In the genomic region with DNA sequence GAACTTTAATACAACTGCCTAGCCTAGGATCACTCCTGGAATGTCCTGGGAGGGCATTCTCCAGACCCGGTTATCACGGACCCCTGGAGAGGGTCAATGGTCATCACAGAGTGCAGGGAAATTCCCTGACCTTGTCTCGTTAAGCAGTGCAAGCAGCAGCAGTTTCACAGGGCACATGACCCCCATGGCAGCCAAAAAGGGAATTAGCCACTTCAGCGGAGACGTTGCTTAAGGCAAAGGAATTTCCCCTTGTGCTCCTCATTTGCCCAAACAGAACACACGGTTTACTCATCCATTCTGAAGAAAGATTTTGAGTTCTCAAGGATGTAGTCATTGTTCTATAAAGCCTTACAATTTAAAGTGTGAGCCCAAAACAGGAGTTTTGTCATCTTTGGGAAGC, we compare ENCODE assay signal across 8 cellular contexts.
A peak's percentile ranks its signal among the peaks of the same experiment; 100 is the strongest.
DNase-seq lines count a peak whose midpoint lies in the region; ATAC-seq and TF ChIP-seq lines count a peak whose summit lies in the region.

No MANE protein-coding gene starts in this region.

- no peak for TF ChIP-seq POLR2A in gastroesophageal sphincter (IDR thresholded peaks at IDR 0.05)

- intact Hi-C loops in Calu3 (cut with micrococcal nuclease; ENCODE audit: unreplicated experiment) (loop anchor here (2.0 kb wide), 1 partner anchor 91 kb away; no protein-coding TSS in a partner anchor), posterior vena cava (cut with DNase I) (loop anchor here in 1 of 2 donors (10.0 kb wide), 1 partner anchor 675 kb away; no protein-coding TSS in a partner anchor)

- H3K27me3 ChIP-seq in RWPE2 (ENCODE audit: insufficient read depth, poor library complexity, severe bottlenecking) (no peaks in the 10 kb centered on the region), gastroesophageal sphincter (no peaks in the 10 kb centered on the region)

- H3K4me3 ChIP-seq in RWPE2 (ENCODE audit: severe bottlenecking): no peak overlapping the region
- H3K4me3 ChIP-seq in gastroesophageal sphincter: no peak overlapping the region

- no peaks in the 10 kb centered on the region for H3K9me3 ChIP-seq in RWPE2 (ENCODE audit: severe bottlenecking)
- H3K9me3 ChIP-seq in gastroesophageal sphincter: no peaks in the 10 kb centered on the region

- no peak overlapping the region for H3K4me3 Mint-ChIP-seq in Calu3 (ENCODE audit: low read depth, unreplicated experiment)

- TF ChIP-seq CTCF in Calu3 (IDR thresholded peaks at IDR 0.05; ENCODE audit: unreplicated experiment) (no peak), RWPE2 (IDR thresholded peaks at IDR 0.05; ENCODE audit: poor library complexity, severe bottlenecking) (no peak), gastroesophageal sphincter (IDR thresholded peaks at IDR 0.05) (no peak)

- CTCF ChIA-PET in Calu3 (lab: Charles Lee): interaction anchor here (0.6 kb wide), 3 partner anchors 354 to 588 kb away, joined by 3 read pairs; no protein-coding TSS in a partner anchor

- H3K4me1 ChIP-seq in RWPE2 (ENCODE audit: insufficient read depth, poor library complexity, severe bottlenecking) (peaks cover 45% of the 10 kb centered on the region), gastroesophageal sphincter (peaks cover 0 to 22% (median 11%) of the 10 kb centered on the region in 3 donors)

- WGBS in gastroesophageal sphincter (ENCODE audit: low coverage in 1 of 2), 2 donors: 7 to 65% methylated on average over 4 of the region's 6 CpGs

- H3K27ac Mint-ChIP-seq in Calu3 (ENCODE audit: unreplicated experiment): peak overlapping the region; percentile 36

- H3K27me3 Mint-ChIP-seq in Calu3 (ENCODE audit: unreplicated experiment): no peaks in the 10 kb centered on the region

- peaks cover 51% of the 10 kb centered on the region for H3K4me1 Mint-ChIP-seq in Calu3 (ENCODE audit: low read depth, unreplicated experiment)

- no peak for TF ChIP-seq EP300 in gastroesophageal sphincter (IDR thresholded peaks at IDR 0.05)

- H3K27ac ChIP-seq in RWPE2 (ENCODE audit: poor library complexity, severe bottlenecking) (peak overlapping the region; percentile 96), gastroesophageal sphincter (peak overlapping the region in 2 of 4 donors; percentile 20 to 59)

- DNase-seq in Calu3 (no peak), RWPE2 (ENCODE audit: low spot score) (no peak), posterior vena cava (ENCODE audit: low spot score) (peak; percentile 87), DMS 273 (lab: John Stamatoyannopoulos, UW; ENCODE audit: unreplicated experiment) (no peak)
- DNase-seq in effector CD8-positive, alpha-beta T cell (lab: John Stamatoyannopoulos, UW): no peak

- BruUV-seq in Calu3 (replicated peaks; lab: Mats Ljungman, UMichigan): no TSS peak

- no peaks in the 10 kb centered on the region for H3K9me3 Mint-ChIP-seq in Calu3 (ENCODE audit: low read depth, unreplicated experiment)

- no peaks in the 10 kb centered on the region for H3K36me3 Mint-ChIP-seq in Calu3 (ENCODE audit: insufficient read depth, unreplicated experiment)

- ATAC-seq in RWPE2 (ENCODE audit: low read depth) (peak; percentile 81), gastroesophageal sphincter (peak; percentile 80), HG03095 (IDR thresholded peaks at IDR 0.05; ENCODE audit: unreplicated experiment) (no peak), GM21381 (IDR thresholded peaks at IDR 0.05; ENCODE audit: unreplicated experiment) (no peak)

- H3K36me3 ChIP-seq in RWPE2 (ENCODE audit: low read depth) (no peaks in the 10 kb centered on the region), gastroesophageal sphincter (no peaks in the 10 kb centered on the region)

Comparison
In these comparisons a context has a peak if more than half of its experiments do, and no peak if none do; other contexts are left out.
1. ATAC-seq: peak in RWPE2 (single experiment) and gastroesophageal sphincter (single experiment); none in HG03095 (single experiment) and GM21381 (single experiment).